8 cellular contexts compared by ENCODE assay signal in genomic region chr19:18895038-18895827, GRCh38. TPM values are rescaled to one million over a fixed set of nuclear protein-coding genes. Genes with fewer than 3 reads are reported as not detected.
A peak's percentile ranks its signal among the peaks of the same experiment; 100 is the strongest.
DNase-seq lines count a peak whose midpoint lies in the region; ATAC-seq and TF ChIP-seq lines count a peak whose summit lies in the region.

No MANE protein-coding gene starts in this region.

- intact Hi-C loops in heart left ventricle (cut with DNase I): loop anchor here in 2 of 10 donors (10.0 kb wide), 1 partner anchor 90 kb away; no protein-coding TSS in a partner anchor

- H3K27me3 ChIP-seq in heart left ventricle (peaks cover 0 to 26% (median 12%) of the 10 kb centered on the region in 9 donors), rectal smooth muscle tissue (ENCODE audit: control insufficient read depth, insufficient read depth, low read length) (peaks cover 25% of the 10 kb centered on the region)

- no peak for TF ChIP-seq POLR2A in heart left ventricle (IDR thresholded peaks at IDR 0.05)

- peak overlapping the region in 11 of 12 donors; percentile 31 to 64 (median 53) for H3K4me3 ChIP-seq in heart left ventricle
- peak overlapping the region; percentile 44 for H3K4me3 ChIP-seq in rectal smooth muscle tissue (ENCODE audit: low read length)

- H3K4me1 ChIP-seq in heart left ventricle (peaks cover 0 to 33% (median 13%) of the 10 kb centered on the region in 12 donors), rectal smooth muscle tissue (ENCODE audit: control insufficient read depth, insufficient read depth, low read length) (peaks cover 3% of the 10 kb centered on the region)

- peak in 9 of 12 donors; percentile 12 to 51 (median 27) for TF ChIP-seq CTCF in heart left ventricle (IDR thresholded peaks at IDR 0.05)

- no peak overlapping the region for H3K9ac ChIP-seq in rectal smooth muscle tissue (ENCODE audit: low read length)

- H3K27ac Mint-ChIP-seq in activated naive CD8-positive, alpha-beta T cell treated with anti-CD3 and anti-CD28 coated beads for 36 hours: no peak overlapping the region

- peaks cover 0 to 17% (median 10%) of the 10 kb centered on the region in 9 donors for H3K36me3 ChIP-seq in heart left ventricle
- H3K36me3 ChIP-seq in rectal smooth muscle tissue (ENCODE audit: control insufficient read depth, insufficient read depth, low read length): peaks cover 9% of the 10 kb centered on the region

- peaks cover 53% of the 10 kb centered on the region for H3K27me3 Mint-ChIP-seq in activated naive CD8-positive, alpha-beta T cell treated with anti-CD3 and anti-CD28 coated beads for 36 hours

- DNase-seq in EL (peak; percentile 63), LHCN-M2 (ENCODE audit: low read depth) (peak; percentile 50), heart left ventricle (peak in 2 of 5 donors; percentile 46 to 48)
- no peak for DNase-seq in activated naive CD8-positive, alpha-beta T cell treated with anti-CD3 and anti-CD28 coated beads for 36 hours
- DNase-seq in activated naive CD4-positive, alpha-beta T cell (lab: John Stamatoyannopoulos, UW): no peak

- H3K4me3 Mint-ChIP-seq in activated naive CD8-positive, alpha-beta T cell treated with anti-CD3 and anti-CD28 coated beads for 36 hours: peak overlapping the region; percentile 51

- H3K9me3 ChIP-seq in heart left ventricle: no peaks in the 10 kb centered on the region

- peak in 3 of 4 donors; percentile 36 to 55 (median 44) for ATAC-seq in heart left ventricle
- ATAC-seq in HG02938 (IDR thresholded peaks at IDR 0.05; ENCODE audit: unreplicated experiment): no peak
- no peak for ATAC-seq in HG03097 (IDR thresholded peaks at IDR 0.05; ENCODE audit: low FRiP score, unreplicated experiment)

- no peaks in the 10 kb centered on the region for H3K4me1 Mint-ChIP-seq in activated naive CD8-positive, alpha-beta T cell treated with anti-CD3 and anti-CD28 coated beads for 36 hours

- no peaks in the 10 kb centered on the region for H3K9me3 Mint-ChIP-seq in activated naive CD8-positive, alpha-beta T cell treated with anti-CD3 and anti-CD28 coated beads for 36 hours

- 0 to 1% (median 1%) methylated on average over 34 to 73 of the region's 73 CpGs for WGBS in heart left ventricle, 4 donors

- no peaks in the 10 kb centered on the region for H3K36me3 Mint-ChIP-seq in activated naive CD8-positive, alpha-beta T cell treated with anti-CD3 and anti-CD28 coated beads for 36 hours

- peak overlapping the region in 2 of 12 donors; percentile 2 to 45 for H3K27ac ChIP-seq in heart left ventricle
- H3K27ac ChIP-seq in rectal smooth muscle tissue (ENCODE audit: low read depth, low read length): peak overlapping the region; percentile 30

RNA-seq across cellular contexts. Expression of gene CERS1, which starts 0.7 kb away (rescaled TPM):
- total RNA-seq in LHCN-M2 (2014; rRNA removed) (0.96 and 2.5 TPM in 2 replicates), heart left ventricle (1 to 10 TPM in 4 of 9 donors, under 1 TPM in 5; 0.21 to 2.1 (median 0.72) TPM)
- 3.7 TPM for polyA plus RNA-seq in LHCN-M2 (2012)
- under 1 TPM; 0.19 to 0.28 TPM for total RNA-seq in activated naive CD8-positive, alpha-beta T cell treated with anti-CD3 and anti-CD28 coated beads for 36 hours
- under 1 TPM; 0.27 to 0.40 TPM for polyA plus RNA-seq in heart left ventricle

RNA-seq across cellular contexts. Expression of gene COPE, which starts 24.0 kb away (rescaled TPM):
- 375 and 380 TPM in 2 replicates for total RNA-seq in LHCN-M2 (2014; rRNA removed)
- 332 TPM for polyA plus RNA-seq in LHCN-M2 (2012)
- total RNA-seq in activated naive CD8-positive, alpha-beta T cell treated with anti-CD3 and anti-CD28 coated beads for 36 hours: 100 to 1,000 TPM; 169 to 174 TPM
- total RNA-seq in heart left ventricle: 100 to 1,000 TPM in 8 of 9 donors, 10 to 100 TPM in 1; 94.0 to 241 (median 123) TPM
- 100 to 1,000 TPM; 172 to 216 TPM for polyA plus RNA-seq in heart left ventricle

RNA-seq across cellular contexts. Expression of gene DDX49, which starts 24.3 kb away (rescaled TPM):
- total RNA-seq in LHCN-M2 (2014; rRNA removed) (49.8 and 57.6 TPM in 2 replicates), heart left ventricle (10 to 100 TPM; 14.3 to 49.9 (median 25.9) TPM)
- polyA plus RNA-seq in LHCN-M2 (2012): 40.2 TPM
- 10 to 100 TPM; 87.4 to 89.2 TPM for total RNA-seq in activated naive CD8-positive, alpha-beta T cell treated with anti-CD3 and anti-CD28 coated beads for 36 hours
- polyA plus RNA-seq in heart left ventricle: 10 to 100 TPM; 41.2 to 56.9 TPM

RNA-seq across cellular contexts. Expression of gene HOMER3, which starts 45.8 kb away (rescaled TPM):
- total RNA-seq in LHCN-M2 (2014; rRNA removed) (154 and 188 TPM in 2 replicates), heart left ventricle (10 to 100 TPM; 13.6 to 36.8 (median 16.4) TPM)
- 105 TPM for polyA plus RNA-seq in LHCN-M2 (2012)
- total RNA-seq in activated naive CD8-positive, alpha-beta T cell treated with anti-CD3 and anti-CD28 coated beads for 36 hours: not detected
- 10 to 100 TPM; 27.4 to 32.4 TPM for polyA plus RNA-seq in heart left ventricle

Comparison
In these comparisons a context has a peak if more than half of its experiments do, and no peak if none do; other contexts are left out.
1. DNase-seq: peak in EL (single experiment) and LHCN-M2 (single experiment); none in activated naive CD8-positive, alpha-beta T cell treated with anti-CD3 and anti-CD28 coated beads for 36 hours (single experiment) and activated naive CD4-positive, alpha-beta T cell (0 of 4).
2. ATAC-seq: peak in heart left ventricle (3 of 4); none in HG02938 (single experiment) and HG03097 (single experiment).